12 cellular contexts compared by ENCODE assay signal in genomic region chr11:35106595-35106994, GRCh38. TPM values are rescaled to one million over a fixed set of nuclear protein-coding genes. Genes with fewer than 3 reads are reported as not detected.
DNase-seq lines count a peak whose midpoint lies in the region; ATAC-seq and TF ChIP-seq lines count a peak whose summit lies in the region.
"Had no signal": no experiment of that assay in that cellular context is flagged by ENCODE, and none has a peak within 500 bp of the region (broad histone marks: within the 10 kb centered on the region; RNA-seq: fewer than 3 reads in every experiment).

No MANE protein-coding gene starts in this region.

- H3F3A ChIP-seq in MM.1S (ENCODE audit: insufficient read depth, low read length), result peaks cover 14% of the 10 kb centered on the region; the same call in 1 of the 2 replicates

- no peaks in the 10 kb centered on the region for H3K27me3 ChIP-seq in MM.1S (replicated peaks; ENCODE audit: insufficient read depth, low read length)
- H3K27me3 ChIP-seq: sigmoid colon had no signal

- no peaks in the 10 kb centered on the region for H3K9me2 ChIP-seq in MM.1S (replicated peaks; ENCODE audit: insufficient read depth, low read length)

- DNase-seq in activated CD4-positive, CD25-positive, alpha-beta regulatory T cell (lab: John Stamatoyannopoulos, UW), result no peak
- peak; percentile 75 for DNase-seq in MM.1S
- DNase-seq in naive B cell, result peak; percentile 61
- DNase-seq in stimulated activated naive CD4-positive, alpha-beta T cell treated with Interleukin-2 at 50 U/mL for 16 hours (lab: John Stamatoyannopoulos, UW), result no peak
- DNase-seq in omental fat pad (ENCODE audit: low spot score), result no peak
- no peak for DNase-seq in NCI-H187 treated with DMSO at 0.1 percent for 48 hours (lab: John Stamatoyannopoulos, UW)
- DNase-seq: SHP77 treated with DMSO at 0.1 percent for 48 hours, sigmoid colon had no signal

- H3K27me3 Mint-ChIP-seq in naive B cell, result no peaks in the 10 kb centered on the region
- H3K27me3 Mint-ChIP-seq: stimulated activated naive CD8-positive, alpha-beta T cell treated with anti-CD3 and anti-CD28 coated beads, Interleukin-15, Interleukin-2, amounts not matched to agents 100 ng/mL and 50 ng/mL, for 24 hours had no signal

- peaks cover 64 to 69% (median 68%) of the 10 kb centered on the region in 3 donors for H3K4me1 Mint-ChIP-seq in naive B cell

- peak overlapping the region; percentile 60; the same call in 1 of the 2 replicates for H3K27ac ChIP-seq in MM.1S (ENCODE audit: low read length)

- H3K9me3 Mint-ChIP-seq in naive B cell, result no peaks in the 10 kb centered on the region
- H3K9me3 Mint-ChIP-seq: activated T-helper 1 cell treated with anti-CD3 and anti-CD28 coated beads, Interleukin-12 subunit alpha, Interleukin-12 subunit beta, Interleukin-2, Interleukin-4 antibody, amounts not matched to agents 30 ng/mL and 10 ng/mL and 1 ng/mL, durations not matched to agents 14 hours and 24 hours and 36 hours; stimulated activated naive CD8-positive, alpha-beta T cell treated with anti-CD3 and anti-CD28 coated beads, Interleukin-15, Interleukin-2, amounts not matched to agents 100 ng/mL and 50 ng/mL, for 24 hours had no signal

- no peak overlapping the region for H3K9ac ChIP-seq in MM.1S (ENCODE audit: low read length)

- H3K27ac Mint-ChIP-seq in naive B cell, result peak overlapping the region; percentile 26 to 92 (median 82)
- H3K27ac Mint-ChIP-seq: activated T-helper 1 cell treated with anti-CD3 and anti-CD28 coated beads, Interleukin-12 subunit alpha, Interleukin-12 subunit beta, Interleukin-2, Interleukin-4 antibody, amounts not matched to agents 30 ng/mL and 10 ng/mL and 1 ng/mL, durations not matched to agents 14 hours and 24 hours and 36 hours; stimulated activated naive CD8-positive, alpha-beta T cell treated with anti-CD3 and anti-CD28 coated beads, Interleukin-15, Interleukin-2, amounts not matched to agents 100 ng/mL and 50 ng/mL, for 24 hours had no signal

- peak overlapping the region; percentile 0 to 90 (median 72) for H3K4me3 Mint-ChIP-seq in naive B cell
- H3K4me3 Mint-ChIP-seq: activated T-helper 1 cell treated with anti-CD3 and anti-CD28 coated beads, Interleukin-12 subunit alpha, Interleukin-12 subunit beta, Interleukin-2, Interleukin-4 antibody, amounts not matched to agents 30 ng/mL and 10 ng/mL and 1 ng/mL, durations not matched to agents 14 hours and 24 hours and 36 hours; stimulated activated naive CD8-positive, alpha-beta T cell treated with anti-CD3 and anti-CD28 coated beads, Interleukin-15, Interleukin-2, amounts not matched to agents 100 ng/mL and 50 ng/mL, for 24 hours had no signal

- no peak overlapping the region for H2AFZ ChIP-seq in MM.1S (ENCODE audit: low read length)

- H4K20me1 ChIP-seq in MM.1S (ENCODE audit: insufficient read depth, low read length), result no peaks in the 10 kb centered on the region

- H3K4me3 ChIP-seq in MM.1S (ENCODE audit: low read length), result peak overlapping the region; percentile 6; the same call in 1 of the 2 replicates
- H3K4me3 ChIP-seq: sigmoid colon had no signal

- no peaks in the 10 kb centered on the region for H3K9me3 ChIP-seq in MM.1S (replicated peaks; ENCODE audit: insufficient read depth, low read length)
- H3K9me3 ChIP-seq: sigmoid colon had no signal

- peaks cover 41% of the 10 kb centered on the region for H3K4me1 ChIP-seq in MM.1S (ENCODE audit: low read length)

- no peaks in the 10 kb centered on the region for H3K79me2 ChIP-seq in MM.1S (ENCODE audit: low read length)

- no peaks in the 10 kb centered on the region for H3K36me3 ChIP-seq in MM.1S (replicated peaks; ENCODE audit: insufficient read depth, low read length)
- H3K36me3 ChIP-seq: sigmoid colon had no signal

- peak overlapping the region; percentile 51 for H3K4me2 ChIP-seq in MM.1S (ENCODE audit: low read depth, low read length)

- ATAC-seq in activated CD4-positive, CD25-positive, alpha-beta regulatory T cell treated with anti-CD3 and anti-CD28 coated beads, Interleukin-2, amount 50 U/mL, for 24 hours, result peak; percentile 20 to 49
- ATAC-seq in HG02571 (IDR thresholded peaks at IDR 0.05; ENCODE audit: unreplicated experiment), result peak; percentile 61
- ATAC-seq in naive B cell (ENCODE audit: low read depth in 2 of 2), result peak; percentile 92 to 98
- no peak for ATAC-seq in omental fat pad (ENCODE audit: low FRiP score)

- TF ChIP-seq CTCF in MM.1S (IDR thresholded peaks at IDR 0.05; ENCODE audit: low read length) (no peak), omental fat pad (IDR thresholded peaks at IDR 0.05) (no peak)

- no peaks in the 10 kb centered on the region for H3K36me3 Mint-ChIP-seq in naive B cell

RNA-seq across cellular contexts. Expression of gene CD44, which starts 32.4 kb away (rescaled TPM):
- polyA plus RNA-seq in naive B cell (ENCODE audit: low read depth in 6 of 6), result 100 to 1,000 TPM; 156 to 277 (median 187) TPM
- total RNA-seq in omental fat pad, result 100 to 1,000 TPM in 3 of 4 donors, 10 to 100 TPM in 1; 92.7 to 627 (median 158) TPM

Comparison
In these comparisons a context has a peak if more than half of its experiments do, and no peak if none do; other contexts are left out.
1. DNase-seq: peak in MM.1S (single experiment) and naive B cell (single experiment); none in activated CD4-positive, CD25-positive, alpha-beta regulatory T cell (0 of 4), stimulated activated naive CD4-positive, alpha-beta T cell treated with Interleukin-2 at 50 U/mL for 16 hours (single experiment), omental fat pad (single experiment) and NCI-H187 treated with DMSO at 0.1 percent for 48 hours (single experiment).